12 cellular contexts compared by ENCODE assay signal in the genomic region with DNA sequence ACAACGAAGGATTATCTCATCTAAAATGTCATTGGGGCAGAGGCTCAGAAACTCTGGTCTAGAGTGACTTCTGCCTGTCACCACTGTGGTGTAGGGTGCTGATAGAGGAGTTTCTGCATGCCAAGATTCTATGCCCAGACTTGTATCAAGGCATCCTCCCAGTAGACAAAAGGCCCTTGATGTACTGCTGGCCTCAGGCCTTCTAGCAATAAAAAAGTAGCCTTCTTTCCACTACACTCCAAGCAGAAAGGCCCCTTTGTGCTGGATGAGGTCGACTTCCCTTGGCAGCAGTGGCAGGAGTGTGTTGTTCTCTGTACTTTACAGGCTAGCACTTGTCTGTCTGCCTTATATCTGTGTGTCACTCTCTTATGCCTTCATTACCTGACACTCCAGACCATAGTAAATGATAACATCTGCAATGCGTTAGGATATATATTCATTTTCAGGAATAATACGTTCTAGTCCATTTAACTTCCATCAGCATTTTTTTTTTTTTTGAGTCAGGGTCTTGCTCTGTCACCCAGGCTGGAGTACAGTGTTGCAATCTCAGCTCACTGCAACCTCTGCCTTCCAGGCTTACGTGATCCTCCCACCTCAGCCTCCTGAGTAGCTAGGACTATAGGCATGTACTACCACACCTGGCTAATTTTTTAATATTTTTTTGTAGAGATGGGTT. TPM values are rescaled to one million over a fixed set of nuclear protein-coding genes. Genes with fewer than 3 reads are reported as not detected.
DNase-seq lines count a peak whose midpoint lies in the region; ATAC-seq, FAIRE-seq and TF ChIP-seq lines count a peak whose summit lies in the region.
"Had no signal": no experiment of that assay in that cellular context is flagged by ENCODE, and none has a peak within 500 bp of the region (broad histone marks: within the 10 kb centered on the region; RNA-seq: fewer than 3 reads in every experiment).

No MANE protein-coding gene starts in this region.

- 31 to 34% methylated on average over 3 to 5 of the region's 5 CpGs for WGBS in gastroesophageal sphincter (ENCODE audit: low coverage in 1 of 2), 2 donors
- WGBS in pancreas, 2 donors, result 49 to 53% methylated on average over 5 of the region's 5 CpGs

- TF ChIP-seq EP300 in gastroesophageal sphincter (IDR thresholded peaks at IDR 0.05), result no peak

- FAIRE-seq in pancreas (lab: Jason Lieb, UNC), result no peak
- FAIRE-seq: colon had no signal

- no peaks in the 10 kb centered on the region for H3K36me3 ChIP-seq in gastroesophageal sphincter
- no peaks in the 10 kb centered on the region for H3K36me3 ChIP-seq in pancreas
- no peaks in the 10 kb centered on the region for H3K36me3 ChIP-seq in WERI-Rb-1
- H3K36me3 ChIP-seq: Peyer's patch had no signal

- intact Hi-C loops in pancreas (cut with DNase I), result no loop called here

- TF ChIP-seq CTCF in RWPE1 (conservative IDR thresholded peaks at IDR 0.05; ENCODE audit: low read depth) (no peak), gastroesophageal sphincter (IDR thresholded peaks at IDR 0.05) (no peak), pancreas (IDR thresholded peaks at IDR 0.05) (no peak), WERI-Rb-1 (IDR thresholded peaks at IDR 0.05; ENCODE audit: low read depth, low read length) (no peak), GM10266 (IDR thresholded peaks at IDR 0.05; ENCODE audit: control insufficient read depth, insufficient read depth, low read depth, missing control alignments) (no peak)

- H3K27me3 ChIP-seq in gastroesophageal sphincter, result no peaks in the 10 kb centered on the region
- H3K27me3 ChIP-seq in pancreas, result no peaks in the 10 kb centered on the region
- no peaks in the 10 kb centered on the region for H3K27me3 ChIP-seq in WERI-Rb-1 (ENCODE audit: insufficient read depth, low read depth, severe bottlenecking)
- H3K27me3 ChIP-seq: Peyer's patch had no signal

- H3K4me1 ChIP-seq in gastroesophageal sphincter (peaks cover 3 to 35% (median 11%) of the 10 kb centered on the region in 3 donors), pancreas (peaks cover 0 to 8% (median 0%) of the 10 kb centered on the region in 3 donors)

- H3K4me3 ChIP-seq in gastroesophageal sphincter, result no peak overlapping the region
- H3K4me3 ChIP-seq in pancreas, result no peak overlapping the region
- no peak overlapping the region for H3K4me3 ChIP-seq in WERI-Rb-1 (ENCODE audit: low read depth, low read length)
- H3K4me3 ChIP-seq: Peyer's patch had no signal

- CTCF ChIA-PET in RWPE1 (lab: Yijun Ruan, JAX), result interaction anchor here (1.3 to 3.9 kb wide), 2 partner anchors 190 to 196 kb away, joined by 6 to 18 read pairs; a partner anchor contains a TSS

- POLR2A ChIA-PET in RWPE1 (lab: Yijun Ruan, JAX; ENCODE audit: low non-redundant PET), result interaction anchor here (0.7 kb wide), 1 partner anchor 70 kb away, joined by 4 read pairs; no protein-coding TSS in a partner anchor

- H3K9me3 ChIP-seq in gastroesophageal sphincter, result no peaks in the 10 kb centered on the region
- H3K9me3 ChIP-seq in pancreas, result no peaks in the 10 kb centered on the region
- no peaks in the 10 kb centered on the region for H3K9me3 ChIP-seq in WERI-Rb-1 (ENCODE audit: severe bottlenecking)
- H3K9me3 ChIP-seq: Peyer's patch had no signal

- H3K27ac ChIP-seq in RWPE1 (peak overlapping the region; percentile 60), gastroesophageal sphincter (peak overlapping the region in 3 of 4 donors; percentile 7 to 50 (median 35)), pancreas (no peak overlapping the region), WERI-Rb-1 (no peak overlapping the region)
- H3K27ac ChIP-seq: Peyer's patch had no signal

- DNase-seq in COLO829 (ENCODE audit: low spot score) (peak; percentile 91), RWPE1 (ENCODE audit: low spot score) (peak; percentile 40), pancreas (no peak), WERI-Rb-1 (no peak), GM10266 (ENCODE audit: extremely low spot score) (no peak), KG1 (lab: John Stamatoyannopoulos, UW) (no peak), NCI-H748 (lab: John Stamatoyannopoulos, UW; ENCODE audit: unreplicated experiment) (no peak)
- DNase-seq: NCI-H1092 treated with DMSO at 0.1 percent for 48 hours; Peyer's patch; stimulated activated CD4-positive, alpha-beta T cell treated with anti-CD3 and anti-CD28 coated beads, Interleukin-4, amount 100 ng/mL, for 1 hour had no signal

- no peak for TF ChIP-seq POLR2A in gastroesophageal sphincter (IDR thresholded peaks at IDR 0.05)

- ATAC-seq in gastroesophageal sphincter (no peak), pancreas (peak in 3 of 4 donors; percentile 12 to 54 (median 13))

RNA-seq across cellular contexts. Expression of a gene that starts 49.5 kb away (rescaled TPM):
- total RNA-seq in gastroesophageal sphincter (10 to 100 TPM; 33.1 to 67.4 (median 43.6) TPM), pancreas (10 to 100 TPM; 13.1 to 27.8 (median 18.2) TPM)
- polyA plus RNA-seq in pancreas, result 1 to 10 TPM; 3.3 to 9.3 TPM

Comparison
In these comparisons a context has a peak if more than half of its experiments do, and no peak if none do; other contexts are left out.
1. DNase-seq: peak in COLO829 (single experiment) and RWPE1 (single experiment); none in pancreas (0 of 6), WERI-Rb-1 (single experiment), GM10266 (single experiment), KG1 (single experiment) and NCI-H748 (single experiment).
2. H3K27ac ChIP-seq: peak in RWPE1 (single experiment) and gastroesophageal sphincter (3 of 4); none in pancreas (0 of 4) and WERI-Rb-1 (single experiment).